In the genomic region with DNA sequence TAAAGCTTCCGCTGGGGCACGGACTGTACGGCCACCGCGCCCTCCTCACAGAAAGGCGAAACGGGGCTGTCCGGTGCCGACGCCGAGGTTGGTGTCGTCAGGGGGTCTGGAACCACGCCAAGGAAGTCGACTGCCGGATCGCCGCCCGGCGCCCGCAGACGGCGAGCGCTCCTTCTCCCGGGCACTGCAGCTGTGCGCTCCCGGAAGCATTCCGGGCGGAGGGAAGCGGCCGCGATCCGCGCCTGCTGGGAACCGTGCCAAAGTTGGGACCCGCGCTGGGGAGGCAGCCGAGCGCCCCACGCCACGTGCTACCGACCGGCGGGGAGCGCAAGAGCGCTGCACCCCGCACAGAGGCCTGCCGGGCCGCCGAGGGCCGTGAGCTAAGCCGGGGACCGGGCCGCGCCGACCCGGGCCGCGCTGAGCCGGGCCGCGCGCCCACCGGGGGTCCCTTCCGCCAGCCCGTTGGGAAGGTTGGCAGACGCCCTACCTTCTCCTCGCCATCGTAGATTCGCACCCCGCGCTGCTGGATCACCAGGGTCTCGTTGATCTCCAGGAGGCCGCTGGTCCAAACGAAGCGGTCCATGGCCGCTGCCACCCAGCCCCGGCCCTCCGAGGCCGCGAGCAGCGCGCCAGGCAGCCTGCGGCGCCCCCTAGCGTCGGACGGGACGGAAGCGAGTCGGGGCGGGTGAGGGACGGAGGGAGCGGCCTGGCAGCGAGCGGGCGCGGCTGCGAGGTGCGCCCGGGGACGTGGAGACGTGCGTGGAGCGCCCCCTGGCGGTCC, we compare ENCODE assay signal across 8 cellular contexts.
DNase-seq lines count a peak whose midpoint lies in the region; ATAC-seq and TF ChIP-seq lines count a peak whose summit lies in the region.

A gene with protein sequence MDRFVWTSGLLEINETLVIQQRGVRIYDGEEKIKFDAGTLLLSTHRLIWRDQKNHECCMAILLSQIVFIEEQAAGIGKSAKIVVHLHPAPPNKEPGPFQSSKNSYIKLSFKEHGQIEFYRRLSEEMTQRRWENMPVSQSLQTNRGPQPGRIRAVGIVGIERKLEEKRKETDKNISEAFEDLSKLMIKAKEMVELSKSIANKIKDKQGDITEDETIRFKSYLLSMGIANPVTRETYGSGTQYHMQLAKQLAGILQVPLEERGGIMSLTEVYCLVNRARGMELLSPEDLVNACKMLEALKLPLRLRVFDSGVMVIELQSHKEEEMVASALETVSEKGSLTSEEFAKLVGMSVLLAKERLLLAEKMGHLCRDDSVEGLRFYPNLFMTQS (minus strand): TSS at position 623 of the 781 bp plus-strand sequence. CDS start 40 bp downstream, at position 583.

- peak within 1 kb of the TSS; percentile 88 for H3K4me3 Mint-ChIP-seq in central memory CD8-positive, alpha-beta T cell

- peaks cover 41% of the 10 kb centered on the region for H3K4me1 Mint-ChIP-seq in central memory CD8-positive, alpha-beta T cell

- ATAC-seq in GM19023 (IDR thresholded peaks at IDR 0.05; ENCODE audit: unreplicated experiment): peak; percentile 67
- peak; percentile 67 for ATAC-seq in HG03280 (IDR thresholded peaks at IDR 0.05; ENCODE audit: unreplicated experiment)
- peak; percentile 55 for ATAC-seq in central memory CD8-positive, alpha-beta T cell (replicated peaks; ENCODE audit: extremely low read depth, poor library complexity, severe bottlenecking)

- peaks cover 24% of the 10 kb centered on the region for H3K36me3 Mint-ChIP-seq in central memory CD8-positive, alpha-beta T cell (ENCODE audit: insufficient read depth)

- H3K27me3 Mint-ChIP-seq in central memory CD8-positive, alpha-beta T cell: no peaks in the 10 kb centered on the region

- peak within 1 kb of the TSS; percentile 94 for H3K27ac Mint-ChIP-seq in central memory CD8-positive, alpha-beta T cell (ENCODE audit: low read depth)

- H3K4me3 ChIP-seq in AG10803 (ENCODE audit: low read length): peak within 1 kb of the TSS; percentile 82

- no peaks in the 10 kb centered on the region for H3K9me3 Mint-ChIP-seq in central memory CD8-positive, alpha-beta T cell

- peak; percentile 91 for DNase-seq in AG10803 (ENCODE audit: low read depth)
- DNase-seq in NCI-H345 treated with DMSO at 0.1 percent for 48 hours (lab: John Stamatoyannopoulos, UW; ENCODE audit: unreplicated experiment): peak; percentile 78
- DNase-seq in activated CD4-positive, CD25-positive, alpha-beta regulatory T cell treated with anti-CD3 and anti-CD28 coated beads, Interleukin-2, amount 50 U/mL, for 16 hours (ENCODE audit: low read depth, low spot score): peak; percentile 92
- peak; percentile 91 to 95 for DNase-seq in central memory CD8-positive, alpha-beta T cell (ENCODE audit: low spot score in 2 of 2)
- DNase-seq in islet precursor cell: peak; percentile 96
- peak; percentile 86 to 92 (median 90) for DNase-seq in stimulated activated CD4-positive, alpha-beta T cell treated with anti-CD3 and anti-CD28 coated beads, Interleukin-12 subunit alpha, Interleukin-12 subunit beta, amount 100 ng/mL, for 48 hours (ENCODE audit: low read depth in 2 of 3, low spot score in 1 of 3)

- peak; percentile 76 for TF ChIP-seq CTCF in AG10803 (conservative IDR thresholded peaks at IDR 0.05; ENCODE audit: low read length)

Comparison
In these comparisons a context has a peak if more than half of its experiments do, and no peak if none do; other contexts are left out.
1. Peak in every context shown above with its lines: DNase-seq, ATAC-seq and H3K4me3 ChIP-seq.